Comparison of ENCODE assay signal across 12 cellular contexts in genomic region chr11:43922974-43923326, GRCh38. TPM values are rescaled to one million over a fixed set of nuclear protein-coding genes. Genes with fewer than 3 reads are reported as not detected.
DNase-seq lines count a peak whose midpoint lies in the region; ATAC-seq and TF ChIP-seq lines count a peak whose summit lies in the region.
"Had no signal": no experiment of that assay in that cellular context is flagged by ENCODE, and none has a peak within 500 bp of the region (broad histone marks: within the 10 kb centered on the region; RNA-seq: fewer than 3 reads in every experiment).

No MANE protein-coding gene starts in this region.

- peak overlapping the region; percentile 87 for H3K27ac Mint-ChIP-seq in type B pancreatic cell

- peaks cover 46% of the 10 kb centered on the region for H3K4me1 Mint-ChIP-seq in type B pancreatic cell (ENCODE audit: unreplicated experiment)
- H3K4me1 Mint-ChIP-seq: CD4-positive, CD25-positive, alpha-beta regulatory T cell had no signal

- H3K36me3 ChIP-seq in fibroblast of lung (ENCODE audit: control insufficient read depth, insufficient read depth, low read length) (peaks cover 9% of the 10 kb centered on the region), osteoblast (ENCODE audit: insufficient read depth, low read length) (peaks cover 11% of the 10 kb centered on the region)

- no peaks in the 10 kb centered on the region for H3K27me3 Mint-ChIP-seq in type B pancreatic cell
- H3K27me3 Mint-ChIP-seq: CD4-positive, CD25-positive, alpha-beta regulatory T cell; natural killer cell treated with Interleukin-12 subunit alpha and Interleukin-12 subunit beta and Interleukin-15 and Interleukin-18, amount 100 ng/mL, for 72 hours had no signal

- no peaks in the 10 kb centered on the region for H3K9me3 Mint-ChIP-seq in type B pancreatic cell
- H3K9me3 Mint-ChIP-seq: CD4-positive, CD25-positive, alpha-beta regulatory T cell; natural killer cell treated with Interleukin-12 subunit alpha and Interleukin-12 subunit beta and Interleukin-15 and Interleukin-18, amount 100 ng/mL, for 72 hours had no signal

- H3K4me3 Mint-ChIP-seq in type B pancreatic cell = no peak overlapping the region
- H3K4me3 Mint-ChIP-seq: CD4-positive, CD25-positive, alpha-beta regulatory T cell; natural killer cell treated with Interleukin-12 subunit alpha and Interleukin-12 subunit beta and Interleukin-15 and Interleukin-18, amount 100 ng/mL, for 72 hours had no signal

- no peak overlapping the region for H3K4me2 ChIP-seq in fibroblast of lung (ENCODE audit: extremely low read depth, insufficient read depth, low read length)
- H3K4me2 ChIP-seq in osteoblast (ENCODE audit: insufficient read depth, low read length) = no peak overlapping the region

- no peaks in the 10 kb centered on the region for H3K79me2 ChIP-seq in fibroblast of lung (ENCODE audit: control insufficient read depth, insufficient read depth, low read length)
- H3K79me2 ChIP-seq in osteoblast (ENCODE audit: insufficient read depth, low read length) = no peaks in the 10 kb centered on the region

- no peak overlapping the region for H2AFZ ChIP-seq in fibroblast of lung (ENCODE audit: low read length)
- no peak overlapping the region for H2AFZ ChIP-seq in osteoblast (ENCODE audit: low read length)

- no peak overlapping the region for H3K4me3 ChIP-seq in fibroblast of lung (replicated peaks in 1 of 4; ENCODE audit: control extremely low read depth in 1 of 4, insufficient read depth in 1 of 4, low read depth in 3 of 4, low read length in 4 of 4)
- H3K4me3 ChIP-seq in osteoblast (ENCODE audit: insufficient read depth, low read length) = no peak overlapping the region

- no peaks in the 10 kb centered on the region for H3K9me3 ChIP-seq in fibroblast of lung (ENCODE audit: control insufficient read depth, insufficient read depth, low read depth, low read length)
- H3K9me3 ChIP-seq in osteoblast (ENCODE audit: low read depth, low read length) = no peaks in the 10 kb centered on the region

- ATAC-seq in HG02840 (IDR thresholded peaks at IDR 0.05; ENCODE audit: low FRiP score, unreplicated experiment) = no peak
- no peak for ATAC-seq in HG03095 (IDR thresholded peaks at IDR 0.05; ENCODE audit: unreplicated experiment)
- ATAC-seq: esophagus mucosa; natural killer cell treated with Interleukin-12 subunit alpha and Interleukin-12 subunit beta and Interleukin-15 and Interleukin-18, amount 100 ng/mL, for 72 hours had no signal

- TF ChIP-seq CTCF in fibroblast of lung (conservative IDR thresholded peaks at IDR 0.05 in 1 of 2, IDR thresholded peaks at IDR 0.05 in 1 of 2; ENCODE audit: low read depth in 1 of 2, low read length in 2 of 2) = peak in 1 of 2 donors; percentile 4
- TF ChIP-seq CTCF in osteoblast (IDR thresholded peaks at IDR 0.05; ENCODE audit: extremely low read depth, low read depth, low read length) = no peak
- TF ChIP-seq CTCF in type B pancreatic cell (conservative IDR thresholded peaks at IDR 0.05) = no peak

- H3K9ac ChIP-seq in fibroblast of lung (ENCODE audit: insufficient read depth, low read length) = no peak overlapping the region

- H4K20me1 ChIP-seq in fibroblast of lung (ENCODE audit: control insufficient read depth, extremely low read depth, insufficient read depth, low read length) = no peaks in the 10 kb centered on the region
- H4K20me1 ChIP-seq in osteoblast (ENCODE audit: insufficient read depth, low read length) = no peaks in the 10 kb centered on the region

- no peak for DNase-seq in fibroblast of lung (ENCODE audit: low read depth in 2 of 2)
- peak; percentile 30 for DNase-seq in osteoblast (ENCODE audit: insufficient read length, low spot score, missing footprints)
- DNase-seq in type B pancreatic cell (ENCODE audit: extremely low spot score, unreplicated experiment) = no peak
- no peak for DNase-seq in NCI-H510A treated with DMSO at 0.1 percent for 48 hours (lab: John Stamatoyannopoulos, UW)
- DNase-seq: activated CD4-positive, alpha-beta T cell treated with anti-CD3 and anti-CD28 coated beads for 48 hours; CD4-positive, CD25-positive, alpha-beta regulatory T cell; NCI-H1105 had no signal

- H3K27ac ChIP-seq in angular gyrus (ENCODE audit: low read depth, low read length) (peak overlapping the region; percentile 91), fibroblast of lung (ENCODE audit: insufficient read depth, low read length) (peak overlapping the region; percentile 83), osteoblast (ENCODE audit: low read depth, low read length) (peak overlapping the region; percentile 80)

- peaks cover 34% of the 10 kb centered on the region for H3K4me1 ChIP-seq in fibroblast of lung (ENCODE audit: control insufficient read depth, extremely low read depth, insufficient read depth, low read length)
- H3K4me1 ChIP-seq in osteoblast (ENCODE audit: insufficient read depth, low read length) = peaks cover 28% of the 10 kb centered on the region

- peaks cover 26% of the 10 kb centered on the region for H3K36me3 Mint-ChIP-seq in type B pancreatic cell

- H3K27me3 ChIP-seq in fibroblast of lung (ENCODE audit: control insufficient read depth, insufficient read depth, low read length) = no peaks in the 10 kb centered on the region
- no peaks in the 10 kb centered on the region for H3K27me3 ChIP-seq in osteoblast (ENCODE audit: insufficient read depth, low read length)

RNA-seq across cellular contexts. Expression of gene C11orf96, which starts 19.5 kb away (rescaled TPM):
- total RNA-seq in fibroblast of lung (5.6 and 8.4 TPM in 2 replicates), osteoblast (9.7 and 20.6 TPM in 2 replicates), type B pancreatic cell (ENCODE audit: low replicate concordance) (1.5 and 5.2 TPM in 2 replicates)
- polyA plus RNA-seq in fibroblast of lung = 0.80 and 2.5 TPM in 2 replicates
- 0.92 and 3.7 TPM in 2 replicates for polyA plus RNA-seq in fibroblast of lung (2012)
- polyA minus RNA-seq in fibroblast of lung (ENCODE audit: low replicate concordance) = 0.90 TPM in 1 of 2 replicates, not detected in the other
- polyA plus RNA-seq: CD4-positive, CD25-positive, alpha-beta regulatory T cell had no signal

RNA-seq across cellular contexts. Expression of gene ALKBH3, which starts 42.3 kb away (rescaled TPM):
- total RNA-seq in fibroblast of lung (31.6 and 39.0 TPM in 2 replicates), osteoblast (47.8 and 53.9 TPM in 2 replicates), type B pancreatic cell (ENCODE audit: low replicate concordance) (27.3 and 30.6 TPM in 2 replicates)
- 49.5 and 56.1 TPM in 2 replicates for polyA plus RNA-seq in fibroblast of lung
- polyA plus RNA-seq in fibroblast of lung (2012) = 35.5 and 36.7 TPM in 2 replicates
- polyA minus RNA-seq in fibroblast of lung (ENCODE audit: low replicate concordance) = 17.6 and 21.6 TPM in 2 replicates
